ENCODE assay signal across 9 cellular contexts in the genomic region with DNA sequence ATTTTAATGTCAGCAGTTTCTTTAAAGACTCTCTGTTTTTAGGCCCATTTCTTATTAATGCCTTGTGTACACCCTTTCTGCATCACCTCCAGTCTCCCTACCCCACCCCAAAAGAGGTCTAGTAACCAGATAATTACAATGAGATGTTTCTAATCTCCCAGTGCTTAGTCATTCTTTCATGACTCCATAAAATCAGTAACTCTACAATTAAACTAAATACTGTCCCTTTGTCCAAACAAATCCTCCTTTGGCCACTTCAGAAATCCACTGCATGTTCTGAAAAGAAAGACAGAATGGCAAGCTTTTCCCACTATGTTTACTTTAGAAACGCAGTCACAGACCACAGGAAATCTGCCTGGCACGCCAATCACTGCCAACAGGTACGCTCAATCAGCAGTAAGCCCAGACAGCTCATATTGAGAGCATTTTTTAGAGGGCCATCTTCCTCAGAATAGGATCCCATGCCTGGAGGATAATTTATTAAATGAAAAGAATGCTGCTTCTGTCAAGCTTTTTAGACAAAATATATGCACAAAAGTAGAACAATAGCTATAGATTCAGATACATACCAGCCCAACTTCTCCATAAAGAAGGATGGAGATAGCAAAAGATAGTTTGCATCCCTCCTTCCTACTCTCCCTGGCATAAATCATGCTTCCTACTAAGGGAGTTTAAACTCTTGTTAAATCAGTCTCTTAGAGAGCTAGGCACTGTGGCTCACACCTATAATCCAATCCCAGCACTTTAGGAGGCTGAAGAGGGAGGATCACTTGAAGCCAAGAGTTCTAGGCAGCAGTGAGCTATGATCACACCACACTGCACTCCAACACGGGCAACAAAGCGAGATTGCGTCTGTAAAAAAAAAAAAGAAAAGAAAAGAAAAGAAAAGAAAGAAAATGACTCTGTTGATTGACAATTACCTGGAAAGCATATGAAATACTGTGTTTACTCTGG. TPM values are rescaled to one million over a fixed set of nuclear protein-coding genes. Genes with fewer than 3 reads are reported as not detected.
DNase-seq lines count a peak whose midpoint lies in the region; ATAC-seq and TF ChIP-seq lines count a peak whose summit lies in the region.
"Had no signal": no experiment of that assay in that cellular context is flagged by ENCODE, and none has a peak within 500 bp of the region (broad histone marks: within the 10 kb centered on the region; RNA-seq: fewer than 3 reads in every experiment).

No MANE protein-coding gene starts in this region.

- peak; percentile 70 for DNase-seq in EL
- DNase-seq in LHCN-M2 (ENCODE audit: low read depth): peak; percentile 81
- DNase-seq in activated naive CD8-positive, alpha-beta T cell treated with anti-CD3 and anti-CD28 coated beads, Interleukin-2, amount 50 U/mL, for 24 hours: no peak
- no peak for DNase-seq in natural killer cell treated with Interleukin-12 subunit alpha and Interleukin-12 subunit beta and Interleukin-15 and Interleukin-18, amount 100 ng/mL, for 72 hours (ENCODE audit: low spot score)
- no peak for DNase-seq in anterior cingulate cortex (lab: John Stamatoyannopoulos, UW)
- DNase-seq in Peyer's patch: no peak
- DNase-seq: activated effector memory CD4-positive, alpha-beta T cell treated with Interleukin-2 at 50 U/mL for 16 hours had no signal

- H3K36me3 Mint-ChIP-seq in activated naive CD8-positive, alpha-beta T cell treated with anti-CD3 and anti-CD28 coated beads, Interleukin-2, amount 50 U/mL, for 24 hours (ENCODE audit: low read depth): peaks cover 19% of the 10 kb centered on the region
- peaks cover 12% of the 10 kb centered on the region for H3K36me3 Mint-ChIP-seq in natural killer cell treated with Interleukin-12 subunit alpha and Interleukin-12 subunit beta and Interleukin-15 and Interleukin-18, amount 100 ng/mL, for 72 hours

- no peak overlapping the region for H3K4me3 ChIP-seq in Peyer's patch
- H3K4me3 ChIP-seq: skin epidermis had no signal

- H3K36me3 ChIP-seq in Peyer's patch: no peaks in the 10 kb centered on the region

- H3K27me3 ChIP-seq in Peyer's patch: no peaks in the 10 kb centered on the region

- no peaks in the 10 kb centered on the region for H3K27me3 Mint-ChIP-seq in activated naive CD8-positive, alpha-beta T cell treated with anti-CD3 and anti-CD28 coated beads, Interleukin-2, amount 50 U/mL, for 24 hours
- H3K27me3 Mint-ChIP-seq in natural killer cell treated with Interleukin-12 subunit alpha and Interleukin-12 subunit beta and Interleukin-15 and Interleukin-18, amount 100 ng/mL, for 72 hours: no peaks in the 10 kb centered on the region

- peak overlapping the region; percentile 3 for H3K4me3 Mint-ChIP-seq in activated naive CD8-positive, alpha-beta T cell treated with anti-CD3 and anti-CD28 coated beads, Interleukin-2, amount 50 U/mL, for 24 hours
- H3K4me3 Mint-ChIP-seq in natural killer cell treated with Interleukin-12 subunit alpha and Interleukin-12 subunit beta and Interleukin-15 and Interleukin-18, amount 100 ng/mL, for 72 hours: peak overlapping the region; percentile 49

- peak overlapping the region in 1 of 4 donors; percentile 17 for H3K27ac ChIP-seq in Peyer's patch

- H3K27ac Mint-ChIP-seq in activated naive CD8-positive, alpha-beta T cell treated with anti-CD3 and anti-CD28 coated beads, Interleukin-2, amount 50 U/mL, for 24 hours: peak overlapping the region; percentile 41
- peak overlapping the region; percentile 55 to 68 for H3K27ac Mint-ChIP-seq in natural killer cell treated with Interleukin-12 subunit alpha and Interleukin-12 subunit beta and Interleukin-15 and Interleukin-18, amount 100 ng/mL, for 72 hours

- no peak for TF ChIP-seq POLR2A in Peyer's patch (IDR thresholded peaks at IDR 0.05)

- TF ChIP-seq CTCF in Peyer's patch (IDR thresholded peaks at IDR 0.05): no peak

- peaks cover 0 to 14% (median 0%) of the 10 kb centered on the region in 4 donors for H3K4me1 ChIP-seq in Peyer's patch

- peaks cover 21% of the 10 kb centered on the region for H3K4me1 Mint-ChIP-seq in activated naive CD8-positive, alpha-beta T cell treated with anti-CD3 and anti-CD28 coated beads, Interleukin-2, amount 50 U/mL, for 24 hours
- H3K4me1 Mint-ChIP-seq in natural killer cell treated with Interleukin-12 subunit alpha and Interleukin-12 subunit beta and Interleukin-15 and Interleukin-18, amount 100 ng/mL, for 72 hours (ENCODE audit: low read depth in 2 of 2): peaks cover 38 to 46% of the 10 kb centered on the region in 2 donors

- ATAC-seq in activated naive CD8-positive, alpha-beta T cell treated with anti-CD3 and anti-CD28 coated beads, Interleukin-2, amount 50 U/mL, for 24 hours: peak; percentile 54
- no peak for ATAC-seq in natural killer cell treated with Interleukin-12 subunit alpha and Interleukin-12 subunit beta and Interleukin-15 and Interleukin-18, amount 100 ng/mL, for 72 hours
- no peak for ATAC-seq in GM19463 (IDR thresholded peaks at IDR 0.05; ENCODE audit: unreplicated experiment)

- H3K9me3 ChIP-seq in Peyer's patch: no peaks in the 10 kb centered on the region

- H3K9me3 Mint-ChIP-seq in activated naive CD8-positive, alpha-beta T cell treated with anti-CD3 and anti-CD28 coated beads, Interleukin-2, amount 50 U/mL, for 24 hours: peaks cover 7% of the 10 kb centered on the region
- H3K9me3 Mint-ChIP-seq in natural killer cell treated with Interleukin-12 subunit alpha and Interleukin-12 subunit beta and Interleukin-15 and Interleukin-18, amount 100 ng/mL, for 72 hours: no peaks in the 10 kb centered on the region

RNA-seq across cellular contexts. Expression of a gene that starts 14.6 kb away (rescaled TPM):
- 30.5 and 42.9 TPM in 2 replicates for total RNA-seq in LHCN-M2 (2014; rRNA removed)
- 15.3 TPM for polyA plus RNA-seq in LHCN-M2 (2012)
- total RNA-seq in natural killer cell treated with Interleukin-12 subunit alpha and Interleukin-12 subunit beta and Interleukin-15 and Interleukin-18, amount 100 ng/mL, for 72 hours: 100 to 1,000 TPM in 1 of 2 donors, 10 to 100 TPM in 1; 88.6 to 121 TPM
- total RNA-seq in Peyer's patch: 100 to 1,000 TPM in 1 of 4 donors, 10 to 100 TPM in 3; 30.5 to 130 (median 73.7) TPM

Comparison
In these comparisons a context has a peak if more than half of its experiments do, and no peak if none do; other contexts are left out.
1. DNase-seq: peak in EL (single experiment) and LHCN-M2 (single experiment); none in activated naive CD8-positive, alpha-beta T cell treated with anti-CD3 and anti-CD28 coated beads, Interleukin-2, amount 50 U/mL, for 24 hours (single experiment), natural killer cell treated with Interleukin-12 subunit alpha and Interleukin-12 subunit beta and Interleukin-15 and Interleukin-18, amount 100 ng/mL, for 72 hours (single experiment), anterior cingulate cortex (0 of 58) and Peyer's patch (0 of 3).